In the genomic region with DNA sequence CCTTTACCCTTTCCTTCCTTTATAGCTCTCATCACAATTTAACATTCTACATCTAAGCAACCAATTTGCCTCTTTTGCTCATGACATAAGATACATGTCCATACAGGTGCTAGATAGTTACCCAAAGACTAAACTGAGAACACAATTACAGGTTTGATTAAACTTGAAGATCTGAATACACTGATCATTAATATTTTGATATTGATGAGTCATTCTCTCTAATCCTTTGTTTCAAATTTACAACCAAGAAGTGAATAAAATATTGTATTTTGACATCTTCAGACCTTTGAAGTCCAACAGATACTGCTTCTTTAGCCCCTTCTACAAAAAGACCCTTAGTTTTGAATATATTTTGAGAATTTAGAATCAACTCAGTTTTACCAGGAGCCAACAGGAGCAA, we compare ENCODE assay signal across 13 cellular contexts. TPM values are rescaled to one million over a fixed set of nuclear protein-coding genes. Genes with fewer than 3 reads are reported as not detected.
DNase-seq lines count a peak whose midpoint lies in the region; ATAC-seq and TF ChIP-seq lines count a peak whose summit lies in the region.
"Had no signal": no experiment of that assay in that cellular context is flagged by ENCODE, and none has a peak within 500 bp of the region (broad histone marks: within the 10 kb centered on the region; RNA-seq: fewer than 3 reads in every experiment).

No MANE protein-coding gene starts in this region.

- intact Hi-C loops in activated CD4-positive, alpha-beta T cell treated with anti-CD3 and anti-CD28 coated beads for 36 hours (cut with DNase I, micrococcal nuclease): loop anchor here (5.0 kb wide), 3 partner anchors 680 to 1545 kb away; a partner anchor contains a TSS
- intact Hi-C loops in head of caudate nucleus (cut with DNase I): no loop called here

- no peak overlapping the region for H3K27ac ChIP-seq in osteoblast (ENCODE audit: low read depth, low read length)

- H3K4me1 ChIP-seq in osteoblast (ENCODE audit: insufficient read depth, low read length): peaks cover 16% of the 10 kb centered on the region

- H3K9me3 Mint-ChIP-seq in activated CD4-positive, alpha-beta T cell treated with anti-CD3 and anti-CD28 coated beads for 36 hours (ENCODE audit: low read depth): peaks cover 8% of the 10 kb centered on the region
- H3K9me3 Mint-ChIP-seq in central memory CD8-positive, alpha-beta T cell: no peaks in the 10 kb centered on the region

- POLR2A ChIA-PET in activated CD4-positive, alpha-beta T cell treated with anti-CD3 and anti-CD28 coated beads for 36 hours (lab: Charles Lee): interaction anchor here (1.0 kb wide), 1 partner anchor 57 kb away, joined by 3 read pairs; no protein-coding TSS in a partner anchor

- H4K20me1 ChIP-seq in osteoblast (ENCODE audit: insufficient read depth, low read length): peaks cover 52% of the 10 kb centered on the region

- peaks cover 63% of the 10 kb centered on the region for H3K4me1 Mint-ChIP-seq in activated CD4-positive, alpha-beta T cell treated with anti-CD3 and anti-CD28 coated beads for 36 hours
- peaks cover 68% of the 10 kb centered on the region for H3K4me1 Mint-ChIP-seq in central memory CD8-positive, alpha-beta T cell

- peak overlapping the region; percentile 64 for H3K4me3 Mint-ChIP-seq in activated CD4-positive, alpha-beta T cell treated with anti-CD3 and anti-CD28 coated beads for 36 hours
- H3K4me3 Mint-ChIP-seq in central memory CD8-positive, alpha-beta T cell: peak overlapping the region; percentile 3

- peak overlapping the region; percentile 72 for H3K27ac Mint-ChIP-seq in activated CD4-positive, alpha-beta T cell treated with anti-CD3 and anti-CD28 coated beads for 36 hours
- no peak overlapping the region for H3K27ac Mint-ChIP-seq in central memory CD8-positive, alpha-beta T cell (ENCODE audit: low read depth)

- H2AFZ ChIP-seq in osteoblast (ENCODE audit: low read length): no peak overlapping the region

- no peaks in the 10 kb centered on the region for H3K27me3 Mint-ChIP-seq in activated CD4-positive, alpha-beta T cell treated with anti-CD3 and anti-CD28 coated beads for 36 hours
- no peaks in the 10 kb centered on the region for H3K27me3 Mint-ChIP-seq in central memory CD8-positive, alpha-beta T cell

- peak overlapping the region; percentile 95 for H3K4me3 ChIP-seq in NB4 (ENCODE audit: low read depth, low read length)
- no peak overlapping the region for H3K4me3 ChIP-seq in osteoblast (ENCODE audit: insufficient read depth, low read length)

- TF ChIP-seq POLR2A in NB4 (IDR thresholded peaks at IDR 0.05; ENCODE audit: extremely low read depth, insufficient read length): no peak

- H3K27me3 ChIP-seq in osteoblast (ENCODE audit: insufficient read depth, low read length): no peaks in the 10 kb centered on the region

- no peak for ATAC-seq in activated CD4-positive, alpha-beta T cell treated with anti-CD3 and anti-CD28 coated beads for 36 hours
- ATAC-seq in central memory CD8-positive, alpha-beta T cell (replicated peaks; ENCODE audit: extremely low read depth, poor library complexity, severe bottlenecking): no peak
- no peak for ATAC-seq in GM18909 (IDR thresholded peaks at IDR 0.05; ENCODE audit: poor library complexity, unreplicated experiment)

- no peaks in the 10 kb centered on the region for H3K9me3 ChIP-seq in osteoblast (ENCODE audit: low read depth, low read length)

- TF ChIP-seq CTCF in NB4 (IDR thresholded peaks at IDR 0.05; ENCODE audit: low read depth, low read length) (no peak), osteoblast (IDR thresholded peaks at IDR 0.05; ENCODE audit: extremely low read depth, low read depth, low read length) (no peak)

- peaks cover 57% of the 10 kb centered on the region for H3K36me3 Mint-ChIP-seq in activated CD4-positive, alpha-beta T cell treated with anti-CD3 and anti-CD28 coated beads for 36 hours (ENCODE audit: low read depth)
- peaks cover 30% of the 10 kb centered on the region for H3K36me3 Mint-ChIP-seq in central memory CD8-positive, alpha-beta T cell (ENCODE audit: insufficient read depth)

- CTCF ChIA-PET in activated CD4-positive, alpha-beta T cell treated with anti-CD3 and anti-CD28 coated beads for 36 hours (lab: Charles Lee): interaction anchor here (0.9 to 5.0 kb wide), 2 partner anchors 14 to 266 kb away, joined by 3 to 23 read pairs; a partner anchor contains a TSS

- DNase-seq in activated CD4-positive, alpha-beta T cell treated with anti-CD3 and anti-CD28 coated beads for 36 hours: no peak
- no peak for DNase-seq in activated CD4-positive, alpha-beta T cell treated with anti-CD3 and anti-CD28 coated beads, Interleukin-2, amount 50 U/mL, for 4 hours
- DNase-seq in NB4 (ENCODE audit: low read depth) (no peak), osteoblast (ENCODE audit: insufficient read length, low spot score, missing footprints) (no peak), head of caudate nucleus (no peak), UCSD-AML1 (lab: John Stamatoyannopoulos, UW; ENCODE audit: unreplicated experiment) (no peak)
- DNase-seq in central memory CD8-positive, alpha-beta T cell (ENCODE audit: low spot score in 2 of 2): no peak
- DNase-seq: ACHN; amniotic stem cell; NCI-H146; nucleus accumbens; stimulated activated CD4-positive, alpha-beta T cell treated with anti-CD3 and anti-CD28 coated beads, Interleukin-2, amount 100 ng/mL, for 48 hours had no signal

- H3K79me2 ChIP-seq in osteoblast (ENCODE audit: insufficient read depth, low read length): peaks cover 75% of the 10 kb centered on the region

- peak overlapping the region; percentile 85 for H3K4me2 ChIP-seq in osteoblast (ENCODE audit: insufficient read depth, low read length)

- peaks cover 9% of the 10 kb centered on the region for H3K36me3 ChIP-seq in osteoblast (ENCODE audit: insufficient read depth, low read length)

RNA-seq across cellular contexts. Expression of a gene that starts 2.6 kb away (rescaled TPM):
- 1,000 to 10,000 TPM in 1 of 2 experiments, 100 to 1,000 TPM in 1; 959 to 1,004 TPM for total RNA-seq in activated CD4-positive, alpha-beta T cell treated with anti-CD3 and anti-CD28 coated beads for 36 hours
- total RNA-seq in osteoblast: 200 and 203 TPM in 2 replicates

RNA-seq across cellular contexts. Expression of a gene that starts 50.3 kb away (rescaled TPM):
- 10 to 100 TPM; 12.3 to 14.3 TPM for total RNA-seq in activated CD4-positive, alpha-beta T cell treated with anti-CD3 and anti-CD28 coated beads for 36 hours
- total RNA-seq in osteoblast: 111 and 136 TPM in 2 replicates
